20 cellular contexts compared by ENCODE assay signal in genomic region chr3:97010881-97011657, GRCh38.
DNase-seq lines count a peak whose midpoint lies in the region; ATAC-seq and TF ChIP-seq lines count a peak whose summit lies in the region.
"Had no signal": no experiment of that assay in that cellular context is flagged by ENCODE, and none has a peak within 500 bp of the region (broad histone marks: within the 10 kb centered on the region; RNA-seq: fewer than 3 reads in every experiment).

No MANE protein-coding gene starts in this region.

- no peak for TF ChIP-seq POLR2A in adrenal gland (IDR thresholded peaks at IDR 0.05)

- DNase-seq in LNCaP clone FGC (ENCODE audit: low read depth): peak; percentile 66
- peak; percentile 29 for DNase-seq in NCI-H2029 treated with DMSO at 0.1 percent for 48 hours (lab: John Stamatoyannopoulos, UW)
- DNase-seq in epithelial cell of proximal tubule (ENCODE audit: low read depth): peak; percentile 9
- no peak for DNase-seq in left ventricle myocardium superior
- DNase-seq in adrenal gland: no peak
- DNase-seq: BE2C; CD8-positive, alpha-beta memory T cell; GM23248; H7; NCI-H1092 treated with DMSO at 0.1 percent for 48 hours; NCI-H146; NCI-H1930; NCI-H2171 treated with DMSO at 0.1 percent for 48 hours; NCI-H345; NCI-H510A treated with DMSO at 0.1 percent for 48 hours; SHP77 had no signal

- TF ChIP-seq CTCF in LNCaP clone FGC (IDR thresholded peaks at IDR 0.05; ENCODE audit: control insufficient read depth, extremely low read depth, insufficient read depth) (no peak), epithelial cell of proximal tubule (conservative IDR thresholded peaks at IDR 0.05; ENCODE audit: low read depth, low read length) (no peak), adrenal gland (IDR thresholded peaks at IDR 0.05) (no peak)

- H3K27ac ChIP-seq in stomach smooth muscle (ENCODE audit: low read length): peak overlapping the region; percentile 32
- H3K27ac ChIP-seq in adrenal gland: no peak overlapping the region
- H3K27ac ChIP-seq: GM23248, RWPE1, SK-N-MC had no signal

- H3K36me3 ChIP-seq in stomach smooth muscle (ENCODE audit: control insufficient read depth in 2 of 2, insufficient read depth in 2 of 2, low read length in 2 of 2) (no peaks in the 10 kb centered on the region), adrenal gland (replicated peaks in 1 of 2) (no peaks in the 10 kb centered on the region)
- H3K36me3 ChIP-seq: BE2C had no signal

- H3K4me3 ChIP-seq in LNCaP clone FGC (ENCODE audit: low read depth, low read length) (no peak overlapping the region), epithelial cell of proximal tubule (ENCODE audit: low read depth, low read length) (no peak overlapping the region), stomach smooth muscle (ENCODE audit: low read length in 2 of 2) (no peak overlapping the region), adrenal gland (no peak overlapping the region)
- H3K4me3 ChIP-seq: GM23248, SK-N-MC had no signal

- H3K9me3 ChIP-seq in stomach smooth muscle (ENCODE audit: control insufficient read depth in 2 of 2, low read length in 2 of 2): no peaks in the 10 kb centered on the region
- H3K9me3 ChIP-seq in adrenal gland (replicated peaks in 1 of 3): no peaks in the 10 kb centered on the region
- H3K9me3 ChIP-seq: BE2C had no signal

- ATAC-seq in GM21619 (IDR thresholded peaks at IDR 0.05; ENCODE audit: unreplicated experiment) (no peak), left ventricle myocardium superior (no peak)

- 75 to 90% (median 84%) methylated on average over 2 of the region's 2 CpGs for WGBS in adrenal gland, 4 donors

- no peaks in the 10 kb centered on the region for H3K4me1 ChIP-seq in stomach smooth muscle (ENCODE audit: control insufficient read depth, insufficient read depth, low read length)
- H3K4me1 ChIP-seq in adrenal gland (replicated peaks in 1 of 2): no peaks in the 10 kb centered on the region
- H3K4me1 ChIP-seq: BE2C had no signal

- H3K9ac ChIP-seq in stomach smooth muscle (ENCODE audit: low read length in 2 of 2): no peak overlapping the region
- H3K9ac ChIP-seq: GM23248 had no signal

- H3K27me3 ChIP-seq in stomach smooth muscle (ENCODE audit: control insufficient read depth in 1 of 2, insufficient read depth in 2 of 2, low read length in 2 of 2): no peaks in the 10 kb centered on the region
- H3K27me3 ChIP-seq in adrenal gland: no peaks in the 10 kb centered on the region
- H3K27me3 ChIP-seq: BE2C had no signal

- intact Hi-C loops in left ventricle myocardium superior (cut with micrococcal nuclease) (no loop called here), adrenal gland (cut with DNase I) (no loop called here)

Comparison
In these comparisons a context has a peak if more than half of its experiments do, and no peak if none do; other contexts are left out.
1. DNase-seq: peak in LNCaP clone FGC (single experiment), NCI-H2029 treated with DMSO at 0.1 percent for 48 hours (single experiment) and epithelial cell of proximal tubule (single experiment); none in left ventricle myocardium superior (single experiment) and adrenal gland (0 of 7).